ENCODE assay signal across 20 cellular contexts in genomic region chr4:104976258-104976657, GRCh38.
A peak's percentile ranks its signal among the peaks of the same experiment; 100 is the strongest.
DNase-seq lines count a peak whose midpoint lies in the region; ATAC-seq lines count a peak whose summit lies in the region.
"Had no signal": no experiment of that assay in that cellular context is flagged by ENCODE, and none has a peak within 500 bp of the region (broad histone marks: within the 10 kb centered on the region; RNA-seq: fewer than 3 reads in every experiment).

No MANE protein-coding gene starts in this region.

- ATAC-seq in GM18498 (IDR thresholded peaks at IDR 0.05; ENCODE audit: unreplicated experiment): peak; percentile 45
- peak; percentile 57 for ATAC-seq in GM21381 (IDR thresholded peaks at IDR 0.05; ENCODE audit: unreplicated experiment)
- peak; percentile 38 for ATAC-seq in HG03280 (IDR thresholded peaks at IDR 0.05; ENCODE audit: unreplicated experiment)
- ATAC-seq: activated CD8-positive, alpha-beta memory T cell treated with anti-CD3 and anti-CD28 coated beads, Interleukin-2, amount 10 ng/mL, durations not matched to agents 7 days and 5 days; naive thymus-derived CD8-positive, alpha-beta T cell had no signal

- peak; percentile 14 for DNase-seq in UCSD-AML1 (lab: John Stamatoyannopoulos, UW; ENCODE audit: unreplicated experiment)
- DNase-seq in A172 (ENCODE audit: low spot score): no peak
- DNase-seq in SKM-1 treated with dmso at 0.1 percent for 144 hours (lab: John Stamatoyannopoulos, UW; ENCODE audit: unreplicated experiment): no peak
- DNase-seq in stimulated activated CD4-positive, alpha-beta T cell treated with anti-CD3 and anti-CD28 coated beads, Interleukin-4, amount 100 ng/mL, for 24 hours: no peak
- no peak for DNase-seq in activated CD8-positive, alpha-beta memory T cell treated with anti-CD3 and anti-CD28 coated beads, Interleukin-2, amount 50 U/mL, for 48 hours
- DNase-seq: activated CD4-positive, alpha-beta T cell treated with anti-CD3 and anti-CD28 coated beads for 4 hours; activated CD8-positive, alpha-beta memory T cell treated with anti-CD3 and anti-CD28 coated beads, Interleukin-2, amount 10 ng/mL, durations not matched to agents 7 days and 5 days; C1 segment of cervical spinal cord; head of caudate nucleus; HFFc6; Karpas-422; naive thymus-derived CD8-positive, alpha-beta T cell; NCI-H1417; NCI-H524; stimulated activated CD4-positive, alpha-beta T cell treated with anti-CD3 and anti-CD28 coated beads, Interleukin-12 subunit alpha, Interleukin-12 subunit beta, amount 100 ng/mL, for 4 hours; stimulated activated CD8-positive, alpha-beta memory T cell treated with anti-CD3 and anti-CD28 coated beads, Interleukin-4, amount 100 ng/mL, for 48 hours; SW 1271 had no signal
